In genomic region chr17:80221401-80221800, GRCh38 we compare ENCODE assay signal across 10 cellular contexts. TPM values are rescaled to one million over a fixed set of nuclear protein-coding genes. Genes with fewer than 3 reads are reported as not detected.
DNase-seq lines count a peak whose midpoint lies in the region; TF ChIP-seq lines count a peak whose summit lies in the region.
"Had no signal": no experiment of that assay in that cellular context is flagged by ENCODE, and none has a peak within 500 bp of the region (broad histone marks: within the 10 kb centered on the region; RNA-seq: fewer than 3 reads in every experiment).

No MANE protein-coding gene starts in this region.

- DNase-seq in AG04449 (ENCODE audit: low read depth, low spot score) = no peak
- DNase-seq in epidermal melanocyte (ENCODE audit: insufficient read length, low spot score) = peak; percentile 10
- DNase-seq in neural crest cell (ENCODE audit: low read depth, low spot score) = no peak
- DNase-seq in NCI-H1694 (lab: John Stamatoyannopoulos, UW) = no peak
- DNase-seq in ureter (ENCODE audit: low spot score) = no peak
- DNase-seq in GF-D8 (lab: John Stamatoyannopoulos, UW) = no peak
- DNase-seq in NCI-H1092 treated with DMSO at 0.1 percent for 48 hours (lab: John Stamatoyannopoulos, UW) = no peak
- DNase-seq: colonic mucosa had no signal

- H3K27me3 Mint-ChIP-seq in IgD-negative memory B cell (no peaks in the 10 kb centered on the region), neural crest cell (ENCODE audit: low read depth) (no peaks in the 10 kb centered on the region)

- H3K9me3 Mint-ChIP-seq in IgD-negative memory B cell = no peaks in the 10 kb centered on the region
- no peaks in the 10 kb centered on the region for H3K9me3 Mint-ChIP-seq in neural crest cell

- peak overlapping the region; percentile 78 for H3K4me3 ChIP-seq in AG04449 (ENCODE audit: low read depth, low read length)

- POLR2A ChIA-PET in AG04449 (lab: Yijun Ruan, JAX) = no interaction called here

- H3K4me3 Mint-ChIP-seq in IgD-negative memory B cell (peak overlapping the region; percentile 73 to 91 (median 82)), neural crest cell (peak overlapping the region; percentile 89)

- peak overlapping the region in 1 of 3 donors; percentile 25 for H3K27ac Mint-ChIP-seq in IgD-negative memory B cell
- H3K27ac Mint-ChIP-seq in neural crest cell (ENCODE audit: unreplicated experiment) = no peak overlapping the region

- H3K4me1 Mint-ChIP-seq in IgD-negative memory B cell = peaks cover 6 to 13% (median 10%) of the 10 kb centered on the region in 3 donors
- peaks cover 25% of the 10 kb centered on the region for H3K4me1 Mint-ChIP-seq in neural crest cell

- TF ChIP-seq CTCF in AG04449 (IDR thresholded peaks at IDR 0.05; ENCODE audit: insufficient read depth, low read length, missing control alignments) (no peak), neural crest cell (conservative IDR thresholded peaks at IDR 0.05) (no peak)

- peaks cover 1% of the 10 kb centered on the region for H3K36me3 Mint-ChIP-seq in IgD-negative memory B cell
- peaks cover 6% of the 10 kb centered on the region for H3K36me3 Mint-ChIP-seq in neural crest cell (ENCODE audit: low read depth)

- CTCF ChIA-PET in AG04449 (lab: Yijun Ruan, JAX) = no interaction called here

RNA-seq across cellular contexts. Expression of gene SLC26A11, which starts 1.2 kb away (rescaled TPM):
- polyA plus RNA-seq in IgD-negative memory B cell = 2.7 TPM
- total RNA-seq in neural crest cell (23.6 and 27.7 TPM in 2 replicates), ureter (25.5 TPM)

RNA-seq across cellular contexts. Expression of gene SGSH, which starts 1.3 kb away (rescaled TPM):
- 31.6 TPM for polyA plus RNA-seq in IgD-negative memory B cell
- total RNA-seq in neural crest cell = 31.8 and 32.8 TPM in 2 replicates
- 64.1 TPM for total RNA-seq in ureter

RNA-seq across cellular contexts. Expression of gene RNF213, which starts 39.3 kb away (rescaled TPM):
- 26.2 TPM for polyA plus RNA-seq in IgD-negative memory B cell
- total RNA-seq in neural crest cell (29.6 and 31.9 TPM in 2 replicates), ureter (221 TPM)

RNA-seq across cellular contexts. Expression of gene CARD14, which starts 51.6 kb away (rescaled TPM):
- polyA plus RNA-seq in IgD-negative memory B cell = not detected
- total RNA-seq in neural crest cell = 1.3 and 1.7 TPM in 2 replicates
- 19.3 TPM for total RNA-seq in ureter
- total RNA-seq: LHCN-M2 had no signal
